In the genomic region with DNA sequence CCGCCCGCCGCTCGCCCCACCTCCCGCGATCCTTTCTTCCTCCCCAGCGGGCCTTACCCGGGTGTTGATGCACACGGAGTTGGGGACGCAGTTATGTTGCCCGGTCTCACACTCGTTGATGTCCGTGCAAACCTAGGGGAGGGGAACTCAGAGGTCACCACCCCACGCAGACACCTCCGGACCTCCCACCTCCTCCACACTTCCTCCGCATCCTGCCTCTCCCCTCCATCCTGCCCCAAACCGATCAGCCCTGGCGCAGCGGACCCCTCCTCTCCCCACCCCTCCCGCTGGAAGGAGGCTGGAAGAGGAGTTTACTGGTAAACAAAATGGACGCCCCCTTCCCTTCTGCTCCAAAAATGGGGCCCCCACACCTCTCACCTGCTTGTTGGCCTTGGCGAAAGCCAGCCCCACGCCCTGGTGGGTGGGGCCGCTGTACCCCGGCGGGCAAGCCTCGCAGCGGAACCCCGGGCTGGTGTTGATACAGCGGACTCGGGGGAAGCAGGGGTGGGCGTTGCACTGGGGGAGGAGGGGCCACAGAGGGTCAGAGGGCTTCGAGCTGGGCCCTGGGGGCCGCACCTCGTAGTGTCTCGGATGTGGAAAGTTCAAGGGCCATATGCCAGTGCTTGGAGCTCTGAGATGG, we compare ENCODE assay signal across 11 cellular contexts. TPM values are rescaled to one million over a fixed set of nuclear protein-coding genes. Genes with fewer than 3 reads are reported as not detected.
DNase-seq lines count a peak whose midpoint lies in the region; TF ChIP-seq lines count a peak whose summit lies in the region.
"Had no signal": no experiment of that assay in that cellular context is flagged by ENCODE, and none has a peak within 500 bp of the region (broad histone marks: within the 10 kb centered on the region; RNA-seq: fewer than 3 reads in every experiment).

No MANE protein-coding gene starts in this region.

- H3K4me3 Mint-ChIP-seq in Caco-2 (ENCODE audit: unreplicated experiment) (peak overlapping the region; percentile 73), neural progenitor cell (peak overlapping the region; percentile 79)

- H3K27ac ChIP-seq in effector memory CD4-positive, alpha-beta T cell (ENCODE audit: insufficient read depth, low read length, poor library complexity, severe bottlenecking), result no peak overlapping the region
- H3K27ac ChIP-seq in neural progenitor cell, result no peak overlapping the region
- H3K27ac ChIP-seq in prostate gland, result no peak overlapping the region
- no peak overlapping the region for H3K27ac ChIP-seq in sigmoid colon
- H3K27ac ChIP-seq: parathyroid adenoma had no signal

- no peak for TF ChIP-seq POLR2A in prostate gland (IDR thresholded peaks at IDR 0.05)
- TF ChIP-seq POLR2A in sigmoid colon (IDR thresholded peaks at IDR 0.05), result no peak

- H3K9me3 ChIP-seq in Caco-2, result no peaks in the 10 kb centered on the region
- H3K9me3 ChIP-seq in NT2/D1 (ENCODE audit: insufficient read depth, low read length), result no peaks in the 10 kb centered on the region
- H3K9me3 ChIP-seq in effector memory CD4-positive, alpha-beta T cell (ENCODE audit: control insufficient read depth, low read length), result no peaks in the 10 kb centered on the region
- no peaks in the 10 kb centered on the region for H3K9me3 ChIP-seq in neural progenitor cell (ENCODE audit: low read depth)
- H3K9me3 ChIP-seq in prostate gland, result no peaks in the 10 kb centered on the region
- no peaks in the 10 kb centered on the region for H3K9me3 ChIP-seq in sigmoid colon

- CTCF ChIA-PET in Caco-2 (lab: Charles Lee), result interaction anchor here (0.7 kb wide), 1 partner anchor 61 kb away, joined by 3 read pairs; no protein-coding TSS in a partner anchor

- H3K27me3 ChIP-seq in Caco-2 (replicated peaks; ENCODE audit: control insufficient read depth, insufficient read depth, low read length), result peaks cover 2% of the 10 kb centered on the region
- peaks cover 99% of the 10 kb centered on the region for H3K27me3 ChIP-seq in NT2/D1 (ENCODE audit: insufficient read depth, insufficient read length)
- peaks cover 54% of the 10 kb centered on the region for H3K27me3 ChIP-seq in effector memory CD4-positive, alpha-beta T cell (replicated peaks; ENCODE audit: control insufficient read depth, insufficient read depth, low read length, poor library complexity, severe bottlenecking)
- peaks cover 100% of the 10 kb centered on the region for H3K27me3 ChIP-seq in neural progenitor cell
- peaks cover 32% of the 10 kb centered on the region for H3K27me3 ChIP-seq in prostate gland (replicated peaks; ENCODE audit: insufficient read depth)
- peaks cover 56 to 95% (median 80%) of the 10 kb centered on the region in 3 donors for H3K27me3 ChIP-seq in sigmoid colon

- no peaks in the 10 kb centered on the region for H3K36me3 ChIP-seq in Caco-2 (ENCODE audit: control insufficient read depth, insufficient read depth, low read length)
- H3K36me3 ChIP-seq in NT2/D1 (ENCODE audit: insufficient read depth, insufficient read length, low read length), result no peaks in the 10 kb centered on the region
- H3K36me3 ChIP-seq in effector memory CD4-positive, alpha-beta T cell (ENCODE audit: control insufficient read depth, insufficient read depth, low read length), result no peaks in the 10 kb centered on the region
- no peaks in the 10 kb centered on the region for H3K36me3 ChIP-seq in neural progenitor cell
- H3K36me3 ChIP-seq in prostate gland, result no peaks in the 10 kb centered on the region
- H3K36me3 ChIP-seq in sigmoid colon, result no peaks in the 10 kb centered on the region

- H3K27me3 Mint-ChIP-seq in Caco-2 (ENCODE audit: insufficient read depth, unreplicated experiment) (peaks cover 21% of the 10 kb centered on the region), neural progenitor cell (ENCODE audit: insufficient read depth, low read depth) (peaks cover 80% of the 10 kb centered on the region)

- TF ChIP-seq CTCF in Caco-2 (IDR thresholded peaks at IDR 0.05; ENCODE audit: insufficient read depth in 1 of 2, low read depth in 1 of 2, low read length in 1 of 2, severe bottlenecking in 1 of 2, unreplicated experiment in 1 of 2) (no peak), neural progenitor cell (IDR thresholded peaks at IDR 0.05) (no peak), prostate gland (IDR thresholded peaks at IDR 0.05) (no peak), sigmoid colon (IDR thresholded peaks at IDR 0.05) (no peak)

- H3K4me1 Mint-ChIP-seq in Caco-2 (ENCODE audit: low read depth, unreplicated experiment) (peaks cover 20% of the 10 kb centered on the region), neural progenitor cell (peaks cover 25% of the 10 kb centered on the region)

- H3K4me1 ChIP-seq in Caco-2 (peaks cover 9% of the 10 kb centered on the region; the same call in 1 of the 2 replicates), NT2/D1 (ENCODE audit: insufficient read depth, insufficient read length) (peaks cover 50% of the 10 kb centered on the region), neural progenitor cell (peaks cover 9% of the 10 kb centered on the region), prostate gland (replicated peaks) (no peaks in the 10 kb centered on the region), sigmoid colon (peaks cover 0 to 53% (median 49%) of the 10 kb centered on the region in 4 donors)
- H3K4me1 ChIP-seq in effector memory CD4-positive, alpha-beta T cell (ENCODE audit: control insufficient read depth, insufficient read depth, low read length, poor library complexity, severe bottlenecking), result peaks cover 36% of the 10 kb centered on the region

- intact Hi-C loops in Caco-2 (cut with micrococcal nuclease; ENCODE audit: unreplicated experiment), result no loop called here
- intact Hi-C loops in prostate gland (cut with DNase I), result no loop called here
- intact Hi-C loops in sigmoid colon (cut with DNase I), result no loop called here

- POLR2A ChIA-PET in Caco-2 (lab: Charles Lee), result no interaction called here

- DNase-seq in Caco-2 (no peak), NT2/D1 (ENCODE audit: low read depth, low spot score) (no peak), neural progenitor cell (ENCODE audit: low spot score) (no peak), prostate gland (ENCODE audit: low spot score) (no peak), NCI-H345 treated with DMSO at 0.1 percent for 48 hours (lab: John Stamatoyannopoulos, UW; ENCODE audit: unreplicated experiment) (no peak), sigmoid colon (no peak)
- DNase-seq in effector memory CD4-positive, alpha-beta T cell, result no peak
- DNase-seq: activated gamma-delta T cell, DND-41, foreskin fibroblast had no signal

- no peak for TF ChIP-seq EP300 in sigmoid colon (IDR thresholded peaks at IDR 0.05)

- H3K79me2 ChIP-seq in neural progenitor cell (ENCODE audit: low read depth), result no peaks in the 10 kb centered on the region
- H3K79me2 ChIP-seq: parathyroid adenoma had no signal

- H3K27ac Mint-ChIP-seq in Caco-2 (ENCODE audit: unreplicated experiment), result no peak overlapping the region
- no peak overlapping the region for H3K27ac Mint-ChIP-seq in neural progenitor cell

- H3K36me3 Mint-ChIP-seq in Caco-2 (ENCODE audit: insufficient read depth, unreplicated experiment) (no peaks in the 10 kb centered on the region), neural progenitor cell (peaks cover 5% of the 10 kb centered on the region)

- H3K9me3 Mint-ChIP-seq in Caco-2 (ENCODE audit: unreplicated experiment) (no peaks in the 10 kb centered on the region), neural progenitor cell (peaks cover 9% of the 10 kb centered on the region)

- H2AFZ ChIP-seq in neural progenitor cell (replicated peaks), result no peak overlapping the region
- H2AFZ ChIP-seq: parathyroid adenoma had no signal

- H3K9ac ChIP-seq in NT2/D1 (ENCODE audit: insufficient read length, low read depth) (peak overlapping the region; percentile 70), neural progenitor cell (no peak overlapping the region)
- H3K9ac ChIP-seq: parathyroid adenoma had no signal

- peaks cover 22% of the 10 kb centered on the region for H3F3A ChIP-seq in neural progenitor cell (ENCODE audit: low read depth)

- H3K4me2 ChIP-seq in neural progenitor cell, result peak overlapping the region; percentile 49

- no TSS peak for BruUV-seq in Caco-2 (replicated peaks; lab: Mats Ljungman, UMichigan)

- peaks cover 76% of the 10 kb centered on the region for H4K20me1 ChIP-seq in neural progenitor cell (ENCODE audit: low read depth)

- H3K4me3 ChIP-seq in Caco-2 (ENCODE audit: low read depth, low read length) (no peak overlapping the region; the same call in 1 of the 2 replicates), NT2/D1 (ENCODE audit: insufficient read length, low read depth) (peak overlapping the region; percentile 37), neural progenitor cell (no peak overlapping the region), prostate gland (no peak overlapping the region), sigmoid colon (no peak overlapping the region)
- peak overlapping the region; percentile 29 for H3K4me3 ChIP-seq in effector memory CD4-positive, alpha-beta T cell (ENCODE audit: insufficient read depth, low read depth, low read length, poor library complexity, severe bottlenecking)

- 3% methylated on average over 36 of the region's 36 CpGs for WGBS in prostate gland
- 2% methylated on average over 36 of the region's 36 CpGs for WGBS in sigmoid colon, 2 donors

RNA-seq across cellular contexts. Expression of gene COMP, which starts 2.2 kb away (rescaled TPM):
- total RNA-seq in Caco-2 (2022) (0.14 and 0.16 TPM in 2 replicates), neural progenitor cell (ENCODE audit: low replicate concordance) (not detected in 2 replicates), prostate gland (1 to 10 TPM in 1 of 2 donors, under 1 TPM in 1; 0.09 to 2.0 TPM), sigmoid colon (1 to 10 TPM in 2 of 4 donors, under 1 TPM in 2; 0.54 to 6.9 (median 1.0) TPM)
- under 1 TPM in 1 of 3 donors, not detected in 2; 0.22 TPM for polyA plus RNA-seq in sigmoid colon

RNA-seq across cellular contexts. Expression of gene UPF1, which starts 42.9 kb away (rescaled TPM):
- total RNA-seq in Caco-2 (2022) (93.8 and 96.6 TPM in 2 replicates), neural progenitor cell (ENCODE audit: low replicate concordance) (65.2 and 69.8 TPM in 2 replicates), prostate gland (100 to 1,000 TPM; 105 to 171 TPM), sigmoid colon (10 to 100 TPM; 48.4 to 55.3 (median 49.0) TPM)
- polyA plus RNA-seq in sigmoid colon, result 10 to 100 TPM; 27.6 to 62.1 (median 31.4) TPM

Comparison
In these comparisons a context has a peak if more than half of its experiments do, and no peak if none do; other contexts are left out.
1. H3K4me3 ChIP-seq: peak in NT2/D1 (single experiment) and effector memory CD4-positive, alpha-beta T cell (single experiment); none in Caco-2 (single experiment), neural progenitor cell (single experiment), prostate gland (0 of 2) and sigmoid colon (0 of 4).